18 cellular contexts compared by ENCODE assay signal in the genomic region with DNA sequence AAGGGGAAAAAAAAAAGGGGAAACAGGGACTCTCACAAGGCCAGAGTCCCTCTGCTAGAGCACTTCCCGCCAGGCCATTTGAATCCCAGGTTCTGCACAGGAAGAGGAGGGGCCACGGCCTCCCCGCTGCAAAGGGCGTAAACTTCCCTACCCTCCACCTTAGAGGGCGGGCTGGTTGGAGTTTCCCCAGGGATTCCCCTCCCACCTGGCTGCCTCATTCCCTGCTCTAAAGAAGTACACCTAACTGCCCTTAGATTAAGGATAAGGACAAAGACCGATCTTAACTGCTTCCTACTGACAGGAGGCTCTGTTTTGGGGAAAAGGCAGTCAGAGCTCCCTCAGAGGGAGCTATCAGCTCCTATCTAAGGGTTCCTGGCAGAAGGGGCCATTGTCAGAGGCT.
DNase-seq lines count a peak whose midpoint lies in the region; ATAC-seq, FAIRE-seq and TF ChIP-seq lines count a peak whose summit lies in the region.
"Had no signal": no experiment of that assay in that cellular context is flagged by ENCODE, and none has a peak within 500 bp of the region (broad histone marks: within the 10 kb centered on the region; RNA-seq: fewer than 3 reads in every experiment).

No MANE protein-coding gene starts in this region.

- peak overlapping the region; percentile 54 for H3K27ac ChIP-seq in 22Rv1
- H3K27ac ChIP-seq in left lung, result no peak overlapping the region
- H3K27ac ChIP-seq: vagina had no signal

- no peaks in the 10 kb centered on the region for H3K27me3 ChIP-seq in H7 (ENCODE audit: control insufficient read depth, insufficient read depth, low read length)
- H3K27me3 ChIP-seq in left lung, result no peaks in the 10 kb centered on the region
- H3K27me3 ChIP-seq: vagina had no signal

- DNase-seq in H7 (peak; percentile 38), RCC 7860 (ENCODE audit: low spot score) (peak; percentile 61), left lung (peak in 1 of 2 donors; percentile 53), SKM-1 (lab: John Stamatoyannopoulos, UW; ENCODE audit: unreplicated experiment) (no peak), NCI-H510A treated with DMSO at 0.1 percent for 48 hours (lab: John Stamatoyannopoulos, UW) (no peak)
- DNase-seq in effector CD8-positive, alpha-beta T cell (lab: John Stamatoyannopoulos, UW), result no peak
- DNase-seq in effector memory CD8-positive, alpha-beta T cell, result no peak
- DNase-seq: activated CD4-positive, CD25-positive, alpha-beta regulatory T cell; activated naive CD4-positive, alpha-beta T cell; Caco-2; GF-D8; HCEC 1CT; NCI-H2081; NK-92 treated with Interleukin-12 subunit alpha and Interleukin-12 subunit beta, amount 100 ng/mL, for 24 hours; stimulated activated naive B cell treated with anti-CD40 and anti-IgM and Interleukin-4, amounts not matched to agents 10 μg/mL and 1 μg/mL and 100 μg/mL, for 72 hours had no signal

- FAIRE-seq in RCC 7860 (lab: Jason Lieb, UNC), result no peak

- H3K4me1 ChIP-seq in left lung, result peaks cover 0 to 7% of the 10 kb centered on the region in 2 donors
- H3K4me1 ChIP-seq: vagina had no signal

- H3K27ac Mint-ChIP-seq in effector memory CD8-positive, alpha-beta T cell, result no peak overlapping the region
- H3K27ac Mint-ChIP-seq: brain; stimulated activated naive B cell treated with anti-CD40 and anti-IgM and Interleukin-4, amounts not matched to agents 10 μg/mL and 1 μg/mL and 100 μg/mL, for 72 hours had no signal

- H3K9me3 Mint-ChIP-seq in effector memory CD8-positive, alpha-beta T cell, result no peaks in the 10 kb centered on the region

- intact Hi-C loops in left lung (cut with DNase I), result no loop called here

- H3K36me3 Mint-ChIP-seq in effector memory CD8-positive, alpha-beta T cell (ENCODE audit: insufficient read depth), result no peaks in the 10 kb centered on the region
- H3K36me3 Mint-ChIP-seq: brain; stimulated activated naive B cell treated with anti-CD40 and anti-IgM and Interleukin-4, amounts not matched to agents 10 μg/mL and 1 μg/mL and 100 μg/mL, for 72 hours had no signal

- no peak overlapping the region for H3K4me3 Mint-ChIP-seq in effector memory CD8-positive, alpha-beta T cell
- H3K4me3 Mint-ChIP-seq: brain; stimulated activated naive B cell treated with anti-CD40 and anti-IgM and Interleukin-4, amounts not matched to agents 10 μg/mL and 1 μg/mL and 100 μg/mL, for 72 hours had no signal

- H3K4me3 ChIP-seq in H7 (ENCODE audit: insufficient read depth, low read depth, low read length) (no peak overlapping the region), left lung (no peak overlapping the region)
- H3K4me3 ChIP-seq: vagina had no signal

- no peaks in the 10 kb centered on the region for H3K9me3 ChIP-seq in left lung
- H3K9me3 ChIP-seq: vagina had no signal

- H3K27me3 Mint-ChIP-seq in effector memory CD8-positive, alpha-beta T cell, result peaks cover 5 to 12% of the 10 kb centered on the region in 2 donors
- H3K27me3 Mint-ChIP-seq: brain; stimulated activated naive B cell treated with anti-CD40 and anti-IgM and Interleukin-4, amounts not matched to agents 10 μg/mL and 1 μg/mL and 100 μg/mL, for 72 hours had no signal

- H3K4me1 Mint-ChIP-seq in effector memory CD8-positive, alpha-beta T cell (ENCODE audit: low read depth in 2 of 2), result no peaks in the 10 kb centered on the region

- no peaks in the 10 kb centered on the region for H3K36me3 ChIP-seq in H7 (replicated peaks; ENCODE audit: control insufficient read depth, insufficient read depth, low read length)
- H3K36me3 ChIP-seq in left lung, result no peaks in the 10 kb centered on the region
- H3K36me3 ChIP-seq: vagina had no signal

- peak; percentile 57 for ATAC-seq in left lung
- ATAC-seq in effector memory CD8-positive, alpha-beta T cell (replicated peaks), result no peak
- ATAC-seq: stimulated activated naive B cell treated with anti-CD40 and anti-IgM and Interleukin-4, amounts not matched to agents 10 μg/mL and 1 μg/mL and 100 μg/mL, for 72 hours had no signal

- TF ChIP-seq CTCF in 22Rv1 (IDR thresholded peaks at IDR 0.05) (no peak), left lung (IDR thresholded peaks at IDR 0.05) (no peak)

Comparison
In these comparisons a context has a peak if more than half of its experiments do, and no peak if none do; other contexts are left out.
1. DNase-seq: peak in H7 (single experiment) and RCC 7860 (single experiment); none in SKM-1 (single experiment), NCI-H510A treated with DMSO at 0.1 percent for 48 hours (single experiment), effector CD8-positive, alpha-beta T cell (single experiment) and effector memory CD8-positive, alpha-beta T cell (0 of 3).